ENCODE assay signal across 9 cellular contexts in the genomic region with DNA sequence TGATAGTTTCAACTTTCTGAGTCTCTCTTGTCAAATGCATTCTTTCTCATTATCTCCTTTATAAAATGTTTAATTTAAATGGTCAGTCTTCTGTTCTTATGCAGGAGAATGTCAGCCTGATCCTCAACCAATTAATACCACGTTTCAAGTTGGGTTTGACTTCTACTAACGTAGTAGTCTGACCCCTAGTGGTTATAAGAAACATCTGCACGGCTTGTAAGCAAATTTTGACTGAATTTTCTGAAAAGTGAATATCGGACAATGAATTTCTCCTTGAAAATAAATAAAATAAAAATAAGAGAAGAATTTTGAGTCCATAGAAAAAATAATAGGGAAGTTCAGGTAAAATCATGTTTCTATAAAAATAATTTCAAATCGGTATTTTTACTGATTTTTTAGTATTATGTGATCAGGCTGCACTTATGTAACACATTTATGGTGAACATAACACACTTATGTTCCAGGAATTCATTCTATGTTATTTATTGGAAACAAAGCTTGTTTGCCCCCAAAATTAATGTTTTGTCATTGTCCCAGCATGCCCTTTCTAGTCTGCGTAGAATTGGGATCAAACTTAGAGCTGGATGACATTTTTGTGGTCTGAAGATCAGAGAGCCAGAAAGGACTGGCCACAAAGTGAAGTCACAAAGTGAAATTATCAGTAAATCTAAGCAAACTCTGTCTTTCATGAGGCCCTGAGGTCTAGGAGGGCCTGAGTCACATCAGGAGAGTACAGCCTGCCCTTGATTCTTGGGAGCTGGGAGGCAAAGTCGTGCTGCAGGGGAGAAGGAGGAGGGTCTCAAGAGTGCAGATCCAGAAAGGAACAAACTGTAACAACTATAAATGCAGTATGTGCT.
DNase-seq lines count a peak whose midpoint lies in the region; ATAC-seq and TF ChIP-seq lines count a peak whose summit lies in the region.
"Had no signal": no experiment of that assay in that cellular context is flagged by ENCODE, and none has a peak within 500 bp of the region (broad histone marks: within the 10 kb centered on the region; RNA-seq: fewer than 3 reads in every experiment).

No MANE protein-coding gene starts in this region.

- H3K4me1 ChIP-seq in Loucy (ENCODE audit: insufficient read depth, low read length, poor library complexity, severe bottlenecking): no peaks in the 10 kb centered on the region
- no peaks in the 10 kb centered on the region for H3K4me1 ChIP-seq in aorta (ENCODE audit: control insufficient read depth in 1 of 2, insufficient read depth in 2 of 2, low read length in 2 of 2)

- H3K9me2 ChIP-seq in Loucy (replicated peaks; ENCODE audit: low read depth, low read length): no peaks in the 10 kb centered on the region

- no peaks in the 10 kb centered on the region for H3K79me2 ChIP-seq in Loucy (ENCODE audit: insufficient read depth, low read length)

- H3K36me3 Mint-ChIP-seq in activated naive CD4-positive, alpha-beta T cell treated with anti-CD3 and anti-CD28 coated beads, Interleukin-2, amount 50 U/mL, for 72 hours: no peaks in the 10 kb centered on the region

- peak overlapping the region; percentile 29; the same call in 1 of the 2 replicates for H2AFZ ChIP-seq in Loucy (ENCODE audit: low read length)

- peak; percentile 85 for TF ChIP-seq CTCF in Loucy (conservative IDR thresholded peaks at IDR 0.05; ENCODE audit: low read length)

- no peaks in the 10 kb centered on the region for H3K9me3 Mint-ChIP-seq in activated naive CD4-positive, alpha-beta T cell treated with anti-CD3 and anti-CD28 coated beads, Interleukin-2, amount 50 U/mL, for 72 hours

- H3K9me3 ChIP-seq in Loucy (ENCODE audit: insufficient read depth, low read depth, low read length): no peaks in the 10 kb centered on the region
- no peaks in the 10 kb centered on the region for H3K9me3 ChIP-seq in aorta (ENCODE audit: control insufficient read depth, low read length)
- H3K9me3 ChIP-seq: BLaER1 had no signal

- no peaks in the 10 kb centered on the region for H4K20me1 ChIP-seq in Loucy (ENCODE audit: insufficient read depth, low read length, poor library complexity, severe bottlenecking)
- H4K20me1 ChIP-seq: BLaER1 had no signal

- peak overlapping the region; percentile 55 for H3K4me2 ChIP-seq in Loucy (ENCODE audit: low read depth, low read length, poor library complexity, severe bottlenecking)
- H3K4me2 ChIP-seq: BLaER1 had no signal

- H3K27me3 ChIP-seq in Loucy (ENCODE audit: insufficient read depth, low read length, poor library complexity, severe bottlenecking) (no peaks in the 10 kb centered on the region), aorta (ENCODE audit: control insufficient read depth in 1 of 2, insufficient read depth in 2 of 2, low read length in 1 of 2) (peaks cover 0 to 1% of the 10 kb centered on the region in 2 donors)
- H3K27me3 ChIP-seq: BLaER1 had no signal

- WGBS in aorta, 2 donors: 22 to 24% methylated on average over 7 of the region's 7 CpGs

- no peaks in the 10 kb centered on the region for H3K36me3 ChIP-seq in Loucy (ENCODE audit: insufficient read depth, low read length)
- H3K36me3 ChIP-seq in aorta (ENCODE audit: control insufficient read depth in 1 of 2, insufficient read depth in 2 of 2, low read length in 1 of 2): no peaks in the 10 kb centered on the region
- H3K36me3 ChIP-seq: BLaER1 had no signal

- H3F3A ChIP-seq in Loucy (ENCODE audit: low read depth): no peaks in the 10 kb centered on the region

- intact Hi-C loops in aorta (cut with DNase I): loop anchor here (2.0 to 5.0 kb wide), 3 partner anchors 344 to 439 kb away; no protein-coding TSS in a partner anchor

- ATAC-seq in activated naive CD4-positive, alpha-beta T cell treated with anti-CD3 and anti-CD28 coated beads, Interleukin-2, amount 50 U/mL, for 72 hours: no peak
- ATAC-seq in aorta (ENCODE audit: low FRiP score): no peak

- H3K27ac ChIP-seq in epithelial cell of prostate (no peak overlapping the region), aorta (ENCODE audit: low read depth in 1 of 2, low read length in 2 of 2) (no peak overlapping the region)
- H3K27ac ChIP-seq: BLaER1 had no signal

- no peak overlapping the region for H3K27ac Mint-ChIP-seq in activated naive CD4-positive, alpha-beta T cell treated with anti-CD3 and anti-CD28 coated beads, Interleukin-2, amount 50 U/mL, for 72 hours

- H3K9ac ChIP-seq in Loucy (ENCODE audit: low read depth, low read length, poor library complexity, severe bottlenecking): no peak overlapping the region
- H3K9ac ChIP-seq: BLaER1 had no signal

- peak overlapping the region; percentile 7 for H3K4me3 ChIP-seq in Loucy (ENCODE audit: low read length, poor library complexity, severe bottlenecking)
- H3K4me3 ChIP-seq in aorta (ENCODE audit: low read length in 2 of 2): no peak overlapping the region
- H3K4me3 ChIP-seq: BLaER1 had no signal

- DNase-seq in SIG-M5 treated with dmso at 0.1 percent for 504 hours (lab: John Stamatoyannopoulos, UW; ENCODE audit: unreplicated experiment): peak; percentile 72
- no peak for DNase-seq in SIG-M5 (lab: John Stamatoyannopoulos, UW)
- peak; percentile 73 for DNase-seq in RKO (ENCODE audit: low spot score)
- DNase-seq in epithelial cell of prostate (ENCODE audit: low read depth, low spot score): peak; percentile 16
- DNase-seq in non-pigmented ciliary epithelial cell (ENCODE audit: low read depth): peak; percentile 65
- no peak for DNase-seq in activated naive CD4-positive, alpha-beta T cell treated with anti-CD3 and anti-CD28 coated beads, Interleukin-2, amount 50 U/mL, for 72 hours (ENCODE audit: low spot score in 2 of 2)
- DNase-seq in aorta: no peak

Comparison
In these comparisons a context has a peak if more than half of its experiments do, and no peak if none do; other contexts are left out.
1. DNase-seq: peak in SIG-M5 treated with dmso at 0.1 percent for 504 hours (single experiment), RKO (single experiment), epithelial cell of prostate (single experiment) and non-pigmented ciliary epithelial cell (single experiment); none in SIG-M5 (single experiment), activated naive CD4-positive, alpha-beta T cell treated with anti-CD3 and anti-CD28 coated beads, Interleukin-2, amount 50 U/mL, for 72 hours (0 of 2) and aorta (0 of 2).